Comparison of ENCODE assay signal across 16 cellular contexts in genomic region chr12:7542813-7543212, GRCh38. TPM values are rescaled to one million over a fixed set of nuclear protein-coding genes. Genes with fewer than 3 reads are reported as not detected.
DNase-seq lines count a peak whose midpoint lies in the region; ATAC-seq and TF ChIP-seq lines count a peak whose summit lies in the region.
"Had no signal": no experiment of that assay in that cellular context is flagged by ENCODE, and none has a peak within 500 bp of the region (broad histone marks: within the 10 kb centered on the region; RNA-seq: fewer than 3 reads in every experiment).

No MANE protein-coding gene starts in this region.

- no peaks in the 10 kb centered on the region for H3K36me3 ChIP-seq in spleen
- H3K36me3 ChIP-seq: gastrocnemius medialis, SJSA1 had no signal

- ATAC-seq in right cardiac atrium: peak; percentile 35 to 57
- no peak for ATAC-seq in natural killer cell treated with Interleukin-12 subunit alpha and Interleukin-12 subunit beta and Interleukin-15 and Interleukin-18, amount 100 ng/mL, for 72 hours

- peaks cover 38 to 52% of the 10 kb centered on the region in 2 donors for H3K27me3 Mint-ChIP-seq in natural killer cell treated with Interleukin-12 subunit alpha and Interleukin-12 subunit beta and Interleukin-15 and Interleukin-18, amount 100 ng/mL, for 72 hours

- peak overlapping the region; percentile 29; the same call in 1 of the 2 replicates for H3K27ac ChIP-seq in VCaP
- no peak overlapping the region for H3K27ac ChIP-seq in right cardiac atrium (ENCODE audit: low read length)
- H3K27ac ChIP-seq in spleen: peak overlapping the region in 6 of 8 donors; percentile 22 to 85 (median 72)
- H3K27ac ChIP-seq: gastrocnemius medialis, SJSA1 had no signal

- no peaks in the 10 kb centered on the region for H3K9me3 ChIP-seq in right cardiac atrium (ENCODE audit: control insufficient read depth, low read length)
- H3K9me3 ChIP-seq in spleen: peaks cover 0 to 3% (median 0%) of the 10 kb centered on the region in 8 donors
- H3K9me3 ChIP-seq: gastrocnemius medialis, SJSA1 had no signal

- H3K4me1 ChIP-seq in right cardiac atrium (ENCODE audit: control insufficient read depth, insufficient read depth, low read length) (no peaks in the 10 kb centered on the region), spleen (peaks cover 0 to 16% (median 1%) of the 10 kb centered on the region in 6 donors)
- H3K4me1 ChIP-seq: gastrocnemius medialis, SJSA1 had no signal

- H3K4me3 ChIP-seq in right cardiac atrium (ENCODE audit: low read length): no peak overlapping the region
- H3K4me3 ChIP-seq in spleen: no peak overlapping the region
- H3K4me3 ChIP-seq: gastrocnemius medialis, SJSA1 had no signal

- no peaks in the 10 kb centered on the region for H3K36me3 Mint-ChIP-seq in natural killer cell treated with Interleukin-12 subunit alpha and Interleukin-12 subunit beta and Interleukin-15 and Interleukin-18, amount 100 ng/mL, for 72 hours

- no peak overlapping the region for H3K4me3 Mint-ChIP-seq in natural killer cell treated with Interleukin-12 subunit alpha and Interleukin-12 subunit beta and Interleukin-15 and Interleukin-18, amount 100 ng/mL, for 72 hours
- H3K4me3 Mint-ChIP-seq: central memory CD8-positive, alpha-beta T cell had no signal

- no peak for TF ChIP-seq POLR2A in spleen (IDR thresholded peaks at IDR 0.05)

- H3K4me1 Mint-ChIP-seq in natural killer cell treated with Interleukin-12 subunit alpha and Interleukin-12 subunit beta and Interleukin-15 and Interleukin-18, amount 100 ng/mL, for 72 hours (ENCODE audit: low read depth in 2 of 2): no peaks in the 10 kb centered on the region
- H3K4me1 Mint-ChIP-seq: central memory CD8-positive, alpha-beta T cell had no signal

- no peaks in the 10 kb centered on the region for H3K27me3 ChIP-seq in right cardiac atrium (ENCODE audit: control insufficient read depth, insufficient read depth)
- peaks cover 0 to 9% (median 0%) of the 10 kb centered on the region in 7 donors for H3K27me3 ChIP-seq in spleen (replicated peaks in 1 of 7)
- H3K27me3 ChIP-seq: gastrocnemius medialis, SJSA1 had no signal

- no peaks in the 10 kb centered on the region for H3K9me3 Mint-ChIP-seq in natural killer cell treated with Interleukin-12 subunit alpha and Interleukin-12 subunit beta and Interleukin-15 and Interleukin-18, amount 100 ng/mL, for 72 hours
- H3K9me3 Mint-ChIP-seq: central memory CD8-positive, alpha-beta T cell had no signal

- TF ChIP-seq CTCF in VCaP (conservative IDR thresholded peaks at IDR 0.05) (no peak), spleen (IDR thresholded peaks at IDR 0.05 in 8 of 11, conservative IDR thresholded peaks at IDR 0.05 in 3 of 11) (no peak)

- in situ Hi-C loops in G401 (cut with HindIII; ENCODE audit: low sequenced_read_pairs): no loop called here

- peak; percentile 70 for DNase-seq in GM04503 (ENCODE audit: low read depth)
- no peak for DNase-seq in right cardiac atrium
- no peak for DNase-seq in spleen
- DNase-seq in activated gamma-delta T cell (lab: John Stamatoyannopoulos, UW): no peak
- no peak for DNase-seq in natural killer cell treated with Interleukin-12 subunit alpha and Interleukin-12 subunit beta and Interleukin-15 and Interleukin-18, amount 100 ng/mL, for 72 hours (ENCODE audit: low spot score)
- no peak for DNase-seq in activated naive CD4-positive, alpha-beta T cell (lab: John Stamatoyannopoulos, UW)
- DNase-seq in G401 (ENCODE audit: low spot score): no peak
- DNase-seq: activated CD4-positive, CD25-positive, alpha-beta regulatory T cell treated with anti-CD3 and anti-CD28 coated beads, Interleukin-2, amount 50 U/mL, for 72 hours; gastrocnemius medialis; Karpas-422; mammary epithelial cell; NCI-H345 had no signal

- no peak overlapping the region for H3K27ac Mint-ChIP-seq in natural killer cell treated with Interleukin-12 subunit alpha and Interleukin-12 subunit beta and Interleukin-15 and Interleukin-18, amount 100 ng/mL, for 72 hours

- intact Hi-C loops in right cardiac atrium (cut with DNase I) (no loop called here), spleen (cut with DNase I; ENCODE audit: low total_unique reads) (no loop called here)

RNA-seq across cellular contexts. Expression of gene CD163, which starts 39.2 kb away (rescaled TPM):
- total RNA-seq in right cardiac atrium: 100 to 1,000 TPM; 108 to 216 (median 155) TPM
- polyA plus RNA-seq in right cardiac atrium: 33.3 TPM
- total RNA-seq in spleen: 1,000 to 10,000 TPM in 1 of 7 donors, 100 to 1,000 TPM in 6; 176 to 1,037 (median 534) TPM
- polyA plus RNA-seq in spleen: 10 to 100 TPM; 55.4 to 75.6 (median 73.3) TPM
- not detected for total RNA-seq in natural killer cell treated with Interleukin-12 subunit alpha and Interleukin-12 subunit beta and Interleukin-15 and Interleukin-18, amount 100 ng/mL, for 72 hours
- not detected in 2 replicates for total RNA-seq in G401 (2014; rRNA removed; shearing (Covaris generic))
- total RNA-seq: renal cortical epithelial cell had no signal
- polyA plus RNA-seq: mammary epithelial cell had no signal

Comparison
In these comparisons a context has a peak if more than half of its experiments do, and no peak if none do; other contexts are left out.
1. ATAC-seq: peak in right cardiac atrium (2 of 2); none in natural killer cell treated with Interleukin-12 subunit alpha and Interleukin-12 subunit beta and Interleukin-15 and Interleukin-18, amount 100 ng/mL, for 72 hours (0 of 2).
2. RNA of gene CD163, which starts 39.2 kb away (total RNA-seq): 176 to 1,037 TPM in spleen and 108 to 216 TPM in right cardiac atrium; not detected in natural killer cell treated with Interleukin-12 subunit alpha and Interleukin-12 subunit beta and Interleukin-15 and Interleukin-18, amount 100 ng/mL, for 72 hours and not detected in G401; every median in the first group is over 100 times any median in the second.